Comparison of ENCODE assay signal across 27 cellular contexts in genomic region chr2:166651991-166652390, GRCh38.
"Had no signal": no experiment of that assay in that cellular context is flagged by ENCODE, and none has a peak within 500 bp of the region (broad histone marks: within the 10 kb centered on the region; RNA-seq: fewer than 3 reads in every experiment).

No MANE protein-coding gene starts in this region.

- H3K36me3 ChIP-seq: brain microvascular endothelial cell, gastrocnemius medialis, heart left ventricle, WERI-Rb-1 had no signal

- ATAC-seq: activated CD4-positive, CD25-positive, alpha-beta regulatory T cell treated with anti-CD3 and anti-CD28 coated beads, Interleukin-2, amount 50 U/mL, for 24 hours; activated CD8-positive, alpha-beta T cell treated with anti-CD3 and anti-CD28 coated beads for 36 hours; activated T-cell treated with anti-CD3 and anti-CD28 coated beads, Interleukin-2, amount 50 U/mL, for 4 hours; activated T-helper 17 cell treated with anti-CD3 and anti-CD28 coated beads, Interleukin-2, amount 50 U/mL, for 72 hours; esophagus mucosa; gastrocnemius medialis; T-helper 17 cell had no signal

- H3K9me3 ChIP-seq: gastrocnemius medialis, heart left ventricle had no signal

- H3K27ac ChIP-seq: brain microvascular endothelial cell, coronary artery, dorsolateral prefrontal cortex, gastrocnemius medialis, heart left ventricle, WERI-Rb-1 had no signal

- H3K4me3 ChIP-seq: coronary artery, dorsolateral prefrontal cortex, gastrocnemius medialis had no signal

- H3K27me3 ChIP-seq: brain microvascular endothelial cell, dorsolateral prefrontal cortex, gastrocnemius medialis, heart left ventricle had no signal

- DNase-seq: activated B cell treated with CpG ODN at 0.5 μM for 24 hours; activated CD4-positive, alpha-beta T cell treated with anti-CD3 and anti-CD28 coated beads for 48 hours; activated CD4-positive, alpha-beta T cell treated with anti-CD3 and anti-CD28 coated beads, Interleukin-2, amount 50 U/mL, for 1 hour; activated CD4-positive, alpha-beta T cell treated with anti-CD3 and anti-CD28 coated beads, Interleukin-2, amount 50 U/mL, for 48 hours; activated CD8-positive, alpha-beta memory T cell treated with anti-CD3 and anti-CD28 coated beads for 24 hours; activated CD8-positive, alpha-beta T cell treated with anti-CD3 and anti-CD28 coated beads for 36 hours; activated effector memory CD4-positive, alpha-beta T cell treated with Interleukin-2 at 50 U/mL for 16 hours; activated gamma-delta T cell treated with Interleukin-2 at 50 U/mL for 16 hours; activated naive CD4-positive, alpha-beta T cell treated with anti-CD3 and anti-CD28 coated beads, Interleukin-2, amount 50 U/mL, for 16 hours; activated naive CD4-positive, alpha-beta T cell treated with Interleukin-2 at 50 U/mL for 16 hours; activated T-cell treated with anti-CD3 and anti-CD28 coated beads, Interleukin-2, amount 50 U/mL, for 4 hours; amniotic stem cell; anterior cingulate cortex; brain microvascular endothelial cell; dorsolateral prefrontal cortex; effector memory CD4-positive, alpha-beta T cell; endodermal cell; gastrocnemius medialis; glutamatergic neuron; heart left ventricle; T-helper 17 cell; T1000; WERI-Rb-1 had no signal

- H3K4me1 ChIP-seq: gastrocnemius medialis had no signal
